In the genomic region with DNA sequence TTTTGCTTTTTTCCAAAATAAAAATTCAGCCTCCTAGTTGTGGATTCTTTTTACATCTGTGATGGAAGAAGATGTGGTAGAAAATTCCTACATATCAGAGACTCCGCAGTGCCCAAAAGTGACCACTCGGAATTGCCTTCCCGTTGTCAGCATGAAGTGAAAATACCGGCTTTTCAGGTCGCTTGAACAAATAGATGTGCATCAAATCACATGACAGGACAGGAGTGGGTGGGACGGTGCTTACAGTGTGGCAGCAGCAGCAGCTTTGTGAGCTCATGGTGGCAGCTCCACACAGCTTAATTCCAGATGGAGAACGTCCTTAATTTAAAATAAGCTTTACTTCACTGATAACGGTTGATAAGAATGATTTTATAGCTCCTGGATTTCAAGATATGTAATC, we compare ENCODE assay signal across 1 cellular context.
TF ChIP-seq lines count a peak whose summit lies in the region.

No MANE protein-coding gene starts in this region.

TF ChIP-seq in WTC11, 78 proteins besides CTCF, POLR2A, EP300 and RAD21 (continued from another document):
- TF ChIP-seq, protein P1, sequence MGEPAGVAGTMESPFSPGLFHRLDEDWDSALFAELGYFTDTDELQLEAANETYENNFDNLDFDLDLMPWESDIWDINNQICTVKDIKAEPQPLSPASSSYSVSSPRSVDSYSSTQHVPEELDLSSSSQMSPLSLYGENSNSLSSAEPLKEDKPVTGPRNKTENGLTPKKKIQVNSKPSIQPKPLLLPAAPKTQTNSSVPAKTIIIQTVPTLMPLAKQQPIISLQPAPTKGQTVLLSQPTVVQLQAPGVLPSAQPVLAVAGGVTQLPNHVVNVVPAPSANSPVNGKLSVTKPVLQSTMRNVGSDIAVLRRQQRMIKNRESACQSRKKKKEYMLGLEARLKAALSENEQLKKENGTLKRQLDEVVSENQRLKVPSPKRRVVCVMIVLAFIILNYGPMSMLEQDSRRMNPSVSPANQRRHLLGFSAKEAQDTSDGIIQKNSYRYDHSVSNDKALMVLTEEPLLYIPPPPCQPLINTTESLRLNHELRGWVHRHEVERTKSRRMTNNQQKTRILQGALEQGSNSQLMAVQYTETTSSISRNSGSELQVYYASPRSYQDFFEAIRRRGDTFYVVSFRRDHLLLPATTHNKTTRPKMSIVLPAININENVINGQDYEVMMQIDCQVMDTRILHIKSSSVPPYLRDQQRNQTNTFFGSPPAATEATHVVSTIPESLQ (CRISPR knock-in tag; IDR thresholded peaks at IDR 0.05) = no peak
- TF ChIP-seq, protein P2, sequence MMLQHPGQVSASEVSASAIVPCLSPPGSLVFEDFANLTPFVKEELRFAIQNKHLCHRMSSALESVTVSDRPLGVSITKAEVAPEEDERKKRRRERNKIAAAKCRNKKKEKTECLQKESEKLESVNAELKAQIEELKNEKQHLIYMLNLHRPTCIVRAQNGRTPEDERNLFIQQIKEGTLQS (CRISPR knock-in tag; conservative IDR thresholded peaks at IDR 0.05) = no peak
- TF ChIP-seq, protein P3, sequence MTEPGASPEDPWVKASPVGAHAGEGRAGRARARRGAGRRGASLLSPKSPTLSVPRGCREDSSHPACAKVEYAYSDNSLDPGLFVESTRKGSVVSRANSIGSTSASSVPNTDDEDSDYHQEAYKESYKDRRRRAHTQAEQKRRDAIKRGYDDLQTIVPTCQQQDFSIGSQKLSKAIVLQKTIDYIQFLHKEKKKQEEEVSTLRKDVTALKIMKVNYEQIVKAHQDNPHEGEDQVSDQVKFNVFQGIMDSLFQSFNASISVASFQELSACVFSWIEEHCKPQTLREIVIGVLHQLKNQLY (CRISPR knock-in tag; IDR thresholded peaks at IDR 0.05) = no peak
- no peak for TF ChIP-seq ELF4 (CRISPR knock-in tag; IDR thresholded peaks at IDR 0.05; ENCODE audit: low read depth)
- no peak for TF ChIP-seq ZNF219 (CRISPR knock-in tag; IDR thresholded peaks at IDR 0.05; ENCODE audit: borderline replicate concordance)
- TF ChIP-seq, protein P4, sequence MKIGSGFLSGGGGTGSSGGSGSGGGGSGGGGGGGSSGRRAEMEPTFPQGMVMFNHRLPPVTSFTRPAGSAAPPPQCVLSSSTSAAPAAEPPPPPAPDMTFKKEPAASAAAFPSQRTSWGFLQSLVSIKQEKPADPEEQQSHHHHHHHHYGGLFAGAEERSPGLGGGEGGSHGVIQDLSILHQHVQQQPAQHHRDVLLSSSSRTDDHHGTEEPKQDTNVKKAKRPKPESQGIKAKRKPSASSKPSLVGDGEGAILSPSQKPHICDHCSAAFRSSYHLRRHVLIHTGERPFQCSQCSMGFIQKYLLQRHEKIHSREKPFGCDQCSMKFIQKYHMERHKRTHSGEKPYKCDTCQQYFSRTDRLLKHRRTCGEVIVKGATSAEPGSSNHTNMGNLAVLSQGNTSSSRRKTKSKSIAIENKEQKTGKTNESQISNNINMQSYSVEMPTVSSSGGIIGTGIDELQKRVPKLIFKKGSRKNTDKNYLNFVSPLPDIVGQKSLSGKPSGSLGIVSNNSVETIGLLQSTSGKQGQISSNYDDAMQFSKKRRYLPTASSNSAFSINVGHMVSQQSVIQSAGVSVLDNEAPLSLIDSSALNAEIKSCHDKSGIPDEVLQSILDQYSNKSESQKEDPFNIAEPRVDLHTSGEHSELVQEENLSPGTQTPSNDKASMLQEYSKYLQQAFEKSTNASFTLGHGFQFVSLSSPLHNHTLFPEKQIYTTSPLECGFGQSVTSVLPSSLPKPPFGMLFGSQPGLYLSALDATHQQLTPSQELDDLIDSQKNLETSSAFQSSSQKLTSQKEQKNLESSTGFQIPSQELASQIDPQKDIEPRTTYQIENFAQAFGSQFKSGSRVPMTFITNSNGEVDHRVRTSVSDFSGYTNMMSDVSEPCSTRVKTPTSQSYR (CRISPR knock-in tag; IDR thresholded peaks at IDR 0.05) = no peak
- no peak for TF ChIP-seq GABPB1 (CRISPR knock-in tag; IDR thresholded peaks at IDR 0.05)
- TF ChIP-seq, protein P5, sequence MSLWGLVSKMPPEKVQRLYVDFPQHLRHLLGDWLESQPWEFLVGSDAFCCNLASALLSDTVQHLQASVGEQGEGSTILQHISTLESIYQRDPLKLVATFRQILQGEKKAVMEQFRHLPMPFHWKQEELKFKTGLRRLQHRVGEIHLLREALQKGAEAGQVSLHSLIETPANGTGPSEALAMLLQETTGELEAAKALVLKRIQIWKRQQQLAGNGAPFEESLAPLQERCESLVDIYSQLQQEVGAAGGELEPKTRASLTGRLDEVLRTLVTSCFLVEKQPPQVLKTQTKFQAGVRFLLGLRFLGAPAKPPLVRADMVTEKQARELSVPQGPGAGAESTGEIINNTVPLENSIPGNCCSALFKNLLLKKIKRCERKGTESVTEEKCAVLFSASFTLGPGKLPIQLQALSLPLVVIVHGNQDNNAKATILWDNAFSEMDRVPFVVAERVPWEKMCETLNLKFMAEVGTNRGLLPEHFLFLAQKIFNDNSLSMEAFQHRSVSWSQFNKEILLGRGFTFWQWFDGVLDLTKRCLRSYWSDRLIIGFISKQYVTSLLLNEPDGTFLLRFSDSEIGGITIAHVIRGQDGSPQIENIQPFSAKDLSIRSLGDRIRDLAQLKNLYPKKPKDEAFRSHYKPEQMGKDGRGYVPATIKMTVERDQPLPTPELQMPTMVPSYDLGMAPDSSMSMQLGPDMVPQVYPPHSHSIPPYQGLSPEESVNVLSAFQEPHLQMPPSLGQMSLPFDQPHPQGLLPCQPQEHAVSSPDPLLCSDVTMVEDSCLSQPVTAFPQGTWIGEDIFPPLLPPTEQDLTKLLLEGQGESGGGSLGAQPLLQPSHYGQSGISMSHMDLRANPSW (CRISPR knock-in tag; conservative IDR thresholded peaks at IDR 0.05; ENCODE audit: low read depth) = no peak
